ENCODE assay signal across 17 cellular contexts in the genomic region with DNA sequence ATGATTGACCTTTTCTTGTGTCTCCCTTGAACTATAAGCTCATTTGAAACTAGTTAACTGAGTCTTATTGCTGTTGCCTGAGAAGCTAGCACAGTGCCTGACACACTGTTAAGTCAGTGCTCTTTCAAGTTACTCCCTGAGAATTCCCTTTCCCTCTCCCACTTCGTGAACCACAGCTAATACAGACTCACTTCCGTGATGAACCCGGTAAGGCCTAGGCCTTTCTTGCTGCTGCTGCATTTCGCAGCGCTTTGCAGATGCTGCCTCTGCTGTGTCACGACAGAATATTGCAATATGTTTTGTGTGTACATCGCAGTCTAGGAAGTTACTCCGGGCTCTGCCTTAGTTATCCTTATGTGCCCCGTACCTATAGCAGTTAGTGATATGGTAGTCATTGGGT. TPM values are rescaled to one million over a fixed set of nuclear protein-coding genes. Genes with fewer than 3 reads are reported as not detected.
DNase-seq lines count a peak whose midpoint lies in the region; ATAC-seq and TF ChIP-seq lines count a peak whose summit lies in the region.
"Had no signal": no experiment of that assay in that cellular context is flagged by ENCODE, and none has a peak within 500 bp of the region (broad histone marks: within the 10 kb centered on the region; RNA-seq: fewer than 3 reads in every experiment).

No MANE protein-coding gene starts in this region.

- H3K27me3 ChIP-seq in GM23338 (ENCODE audit: insufficient read depth) (no peaks in the 10 kb centered on the region), Panc1 (ENCODE audit: control insufficient read depth, insufficient read depth, low read length) (no peaks in the 10 kb centered on the region), smooth muscle cell (ENCODE audit: low read depth) (no peaks in the 10 kb centered on the region), suprapubic skin (no peaks in the 10 kb centered on the region)

- H3K27ac Mint-ChIP-seq in GM23338 (no peak overlapping the region), chondrocyte (ENCODE audit: unreplicated experiment) (peak overlapping the region; percentile 77)

- no peak for TF ChIP-seq POLR2A in suprapubic skin (IDR thresholded peaks at IDR 0.05)

- H3K9me2 ChIP-seq in GM23338 (ENCODE audit: insufficient read depth): no peaks in the 10 kb centered on the region

- no peaks in the 10 kb centered on the region for H3K36me3 Mint-ChIP-seq in GM23338 (ENCODE audit: low read depth)
- H3K36me3 Mint-ChIP-seq in chondrocyte (ENCODE audit: low read depth): no peaks in the 10 kb centered on the region

- H3F3A ChIP-seq in GM23338 (replicated peaks; ENCODE audit: low read depth) (no peaks in the 10 kb centered on the region), smooth muscle cell (ENCODE audit: low read depth) (no peaks in the 10 kb centered on the region)

- BruUV-seq in Panc1 (replicated peaks; lab: Mats Ljungman, UMichigan): no TSS peak

- in situ Hi-C loops in Panc1 (cut with HindIII; ENCODE audit: low pct_unique_long_range_greater_than_20kb, low sequenced_read_pairs): no loop called here

- intact Hi-C loops in Panc1 (cut with micrococcal nuclease; ENCODE audit: unreplicated experiment): loop anchor here (5.0 kb wide), 1 partner anchor 40 kb away; no protein-coding TSS in a partner anchor

- H3K79me2 ChIP-seq in GM23338 (replicated peaks; ENCODE audit: insufficient read depth) (peaks cover 57% of the 10 kb centered on the region), smooth muscle cell (ENCODE audit: low read depth) (peaks cover 91% of the 10 kb centered on the region)

- H3K9me3 ChIP-seq in Panc1 (ENCODE audit: control insufficient read depth, insufficient read depth, low read depth, low read length): no peaks in the 10 kb centered on the region
- H3K9me3 ChIP-seq in smooth muscle cell (replicated peaks; ENCODE audit: low read depth): no peaks in the 10 kb centered on the region
- no peaks in the 10 kb centered on the region for H3K9me3 ChIP-seq in suprapubic skin

- no peak overlapping the region for H2AFZ ChIP-seq in GM23338
- H2AFZ ChIP-seq in smooth muscle cell (ENCODE audit: low read depth): no peak overlapping the region

- H3K27me3 Mint-ChIP-seq in GM23338 (ENCODE audit: insufficient read depth, low read depth, poor library complexity) (peaks cover 4% of the 10 kb centered on the region), chondrocyte (ENCODE audit: low read depth) (no peaks in the 10 kb centered on the region)

- H4K20me1 ChIP-seq in GM23338 (replicated peaks; ENCODE audit: insufficient read depth) (0 out of 2 replicates have a peak, but pooled peaks cover 4% of the 10 kb centered on the region), smooth muscle cell (ENCODE audit: low read depth) (peaks cover 34% of the 10 kb centered on the region)

- H3K4me2 ChIP-seq in GM23338 (no peak overlapping the region), smooth muscle cell (no peak overlapping the region)

- H3K4me1 Mint-ChIP-seq in GM23338 (peaks cover 35% of the 10 kb centered on the region), chondrocyte (ENCODE audit: low read depth) (peaks cover 93% of the 10 kb centered on the region)

- no peak for TF ChIP-seq EP300 in suprapubic skin (IDR thresholded peaks at IDR 0.05)

- no peak overlapping the region for H3K9ac ChIP-seq in smooth muscle cell (ENCODE audit: low read depth)

- ATAC-seq in GM23338 (no peak), Panc1 (peak; percentile 59; the same call in 1 of the 2 replicates)
- ATAC-seq: K562 had no signal

- H3K4me3 Mint-ChIP-seq in GM23338: no peak overlapping the region
- no peak overlapping the region for H3K4me3 Mint-ChIP-seq in chondrocyte (ENCODE audit: unreplicated experiment)

- H3K36me3 ChIP-seq in GM23338 (ENCODE audit: insufficient read depth) (no peaks in the 10 kb centered on the region), Panc1 (ENCODE audit: control insufficient read depth, insufficient read depth, low read length) (no peaks in the 10 kb centered on the region), smooth muscle cell (ENCODE audit: low read depth) (no peaks in the 10 kb centered on the region), suprapubic skin (no peaks in the 10 kb centered on the region)

- CTCF ChIA-PET in Panc1 (lab: Charles Lee): no interaction called here

- H3K4me3 ChIP-seq in GM23338 (no peak overlapping the region), Panc1 (ENCODE audit: low read depth in 2 of 2, low read length in 2 of 2) (no peak overlapping the region), smooth muscle cell (no peak overlapping the region), suprapubic skin (no peak overlapping the region)
- H3K4me3 ChIP-seq: K562 had no signal

- H3K4me1 ChIP-seq in GM23338 (ENCODE audit: insufficient read depth) (peaks cover 31% of the 10 kb centered on the region), Panc1 (ENCODE audit: control insufficient read depth, insufficient read depth, low read length) (peaks cover 70% of the 10 kb centered on the region), smooth muscle cell (ENCODE audit: low read depth) (peaks cover 34% of the 10 kb centered on the region), suprapubic skin (peaks cover 16% of the 10 kb centered on the region)

- no peak for TF ChIP-seq CTCF in GM23338 (conservative IDR thresholded peaks at IDR 0.05; ENCODE audit: low read depth in 2 of 2)
- TF ChIP-seq CTCF in Panc1 (IDR thresholded peaks at IDR 0.05): no peak
- TF ChIP-seq CTCF in chondrocyte (IDR thresholded peaks at IDR 0.05): no peak
- no peak for TF ChIP-seq CTCF in smooth muscle cell (IDR thresholded peaks at IDR 0.05; ENCODE audit: borderline replicate concordance, insufficient read depth, poor library complexity, severe bottlenecking)
- TF ChIP-seq CTCF in suprapubic skin (IDR thresholded peaks at IDR 0.05): no peak

- DNase-seq in GM23338 (ENCODE audit: low spot score): no peak
- no peak for DNase-seq in Panc1 (ENCODE audit: low read depth, low spot score)
- DNase-seq in chondrocyte (ENCODE audit: low spot score): no peak
- no peak for DNase-seq in smooth muscle cell (lab: John Stamatoyannopoulos, UW; ENCODE audit: unreplicated experiment)
- no peak for DNase-seq in suprapubic skin (ENCODE audit: low spot score in 2 of 2)
- DNase-seq in NCI-H2171 (lab: John Stamatoyannopoulos, UW): no peak
- DNase-seq in NCI-H187 treated with DMSO at 0.1 percent for 48 hours (lab: John Stamatoyannopoulos, UW): no peak
- DNase-seq in T-helper 1 cell: no peak
- DNase-seq: C1 segment of cervical spinal cord; DMS79 treated with DMSO at 0.1 percent for 48 hours; NCI-H1105; NCI-H2081 treated with DMSO at 0.1 percent for 48 hours; NCI-H510A; NCI-H748 treated with DMSO at 0.1 percent for 48 hours; NK-92 treated with Interleukin-12 subunit alpha and Interleukin-12 subunit beta, amount 100 ng/mL, for 24 hours; SHP77 treated with DMSO at 0.1 percent for 48 hours had no signal

- 93% methylated on average over 9 of the region's 9 CpGs for WGBS in smooth muscle cell (ENCODE audit: low lambda C conversion rate)
- WGBS in suprapubic skin: 92% methylated on average over 9 of the region's 9 CpGs

- POLR2A ChIA-PET in Panc1 (lab: Charles Lee): interaction anchor here (0.7 kb wide), 1 partner anchor 44 kb away, joined by 3 read pairs; no protein-coding TSS in a partner anchor

- H3K9me3 Mint-ChIP-seq in GM23338 (no peaks in the 10 kb centered on the region), chondrocyte (ENCODE audit: low read depth) (no peaks in the 10 kb centered on the region)

- H3K27ac ChIP-seq in GM23338 (ENCODE audit: low read depth): peak overlapping the region; percentile 61; the same call in 1 of the 2 replicates
- H3K27ac ChIP-seq in Panc1 (ENCODE audit: low read length): peak overlapping the region; percentile 49
- H3K27ac ChIP-seq in smooth muscle cell (ENCODE audit: low read depth): peak overlapping the region; percentile 7
- H3K27ac ChIP-seq in suprapubic skin: no peak overlapping the region

TF ChIP-seq in GM23338, 12 proteins besides CTCF, POLR2A, EP300 and RAD21 (continues in another document):
- TF ChIP-seq STAT1 (IDR thresholded peaks at IDR 0.05; ENCODE audit: unreplicated experiment): no peak
- no peak for TF ChIP-seq ZNF331 (CRISPR knock-in tag; IDR thresholded peaks at IDR 0.05; ENCODE audit: low read depth)
- TF ChIP-seq JUNB (IDR thresholded peaks at IDR 0.05; ENCODE audit: unreplicated experiment): no peak
- no peak for TF ChIP-seq CREB1 (CRISPR knock-in tag; IDR thresholded peaks at IDR 0.05; ENCODE audit: low read depth)
- TF ChIP-seq, protein P1, sequence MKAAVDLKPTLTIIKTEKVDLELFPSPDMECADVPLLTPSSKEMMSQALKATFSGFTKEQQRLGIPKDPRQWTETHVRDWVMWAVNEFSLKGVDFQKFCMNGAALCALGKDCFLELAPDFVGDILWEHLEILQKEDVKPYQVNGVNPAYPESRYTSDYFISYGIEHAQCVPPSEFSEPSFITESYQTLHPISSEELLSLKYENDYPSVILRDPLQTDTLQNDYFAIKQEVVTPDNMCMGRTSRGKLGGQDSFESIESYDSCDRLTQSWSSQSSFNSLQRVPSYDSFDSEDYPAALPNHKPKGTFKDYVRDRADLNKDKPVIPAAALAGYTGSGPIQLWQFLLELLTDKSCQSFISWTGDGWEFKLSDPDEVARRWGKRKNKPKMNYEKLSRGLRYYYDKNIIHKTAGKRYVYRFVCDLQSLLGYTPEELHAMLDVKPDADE (IDR thresholded peaks at IDR 0.05): no peak
- TF ChIP-seq EZH2phosphoT487 (IDR thresholded peaks at IDR 0.05; ENCODE audit: unreplicated experiment): no peak
- no peak for TF ChIP-seq NANOG (IDR thresholded peaks at IDR 0.05; ENCODE audit: borderline replicate concordance)

RNA-seq across cellular contexts. Expression of a gene that starts 42.8 kb away (rescaled TPM):
- 30.9 and 36.9 TPM in 2 replicates for total RNA-seq in GM23338 (2014; rRNA removed; shearing (Covaris generic))
- polyA plus RNA-seq in GM23338 (2016; fragmentation: Nextera tagmentation; extraction: Ambion mirVana): 28.6 and 32.4 TPM in 2 replicates
- total RNA-seq in Panc1 (2021; ENCODE audit: unreplicated experiment): 101 TPM
- polyA plus RNA-seq in Panc1 (2012; ENCODE audit: insufficient read length): 84.4 TPM
- 101 to 148 TPM (median 145 TPM) in 3 replicates for total RNA-seq in chondrocyte
- 147 and 155 TPM in 2 replicates for total RNA-seq in smooth muscle cell
- polyA plus RNA-seq in smooth muscle cell: 56.9 and 63.1 TPM in 2 replicates
- 10 to 100 TPM; 55.5 to 87.2 (median 68.7) TPM for total RNA-seq in suprapubic skin
